8 cellular contexts compared by ENCODE assay signal in genomic region chr18:3448845-3449701, GRCh38. TPM values are rescaled to one million over a fixed set of nuclear protein-coding genes. Genes with fewer than 3 reads are reported as not detected.
A peak's percentile ranks its signal among the peaks of the same experiment; 100 is the strongest.
DNase-seq lines count a peak whose midpoint lies in the region; ATAC-seq and TF ChIP-seq lines count a peak whose summit lies in the region.

No MANE protein-coding gene starts in this region.

- H3K27me3 ChIP-seq in stomach smooth muscle (ENCODE audit: control insufficient read depth in 1 of 2, insufficient read depth in 2 of 2, low read length in 2 of 2) = no peaks in the 10 kb centered on the region

- H3K27ac ChIP-seq in C4-2B (peak overlapping the region; percentile 94), stomach smooth muscle (ENCODE audit: low read length) (peak overlapping the region; percentile 99)

- H3K27me3 Mint-ChIP-seq in neural crest cell (ENCODE audit: low read depth) = peaks cover 2% of the 10 kb centered on the region

- H3K4me3 ChIP-seq in stomach smooth muscle (ENCODE audit: low read length in 2 of 2) = peak overlapping the region; percentile 96 to 97

- H3K36me3 Mint-ChIP-seq in neural crest cell (ENCODE audit: low read depth) = no peaks in the 10 kb centered on the region

- no peaks in the 10 kb centered on the region for H3K36me3 ChIP-seq in stomach smooth muscle (ENCODE audit: control insufficient read depth in 2 of 2, insufficient read depth in 2 of 2, low read length in 2 of 2)

- no peaks in the 10 kb centered on the region for H3K9me3 ChIP-seq in stomach smooth muscle (ENCODE audit: control insufficient read depth in 2 of 2, low read length in 2 of 2)

- peak overlapping the region; percentile 99 for H3K4me3 Mint-ChIP-seq in neural crest cell

- ATAC-seq in GM19328 (IDR thresholded peaks at IDR 0.05; ENCODE audit: unreplicated experiment) (peak; percentile 51), HG03469 (IDR thresholded peaks at IDR 0.05; ENCODE audit: unreplicated experiment) (peak; percentile 31)

- no peak for TF ChIP-seq CTCF in C4-2B (conservative IDR thresholded peaks at IDR 0.05)
- TF ChIP-seq CTCF in neural crest cell (conservative IDR thresholded peaks at IDR 0.05) = no peak

- DNase-seq in RKO (ENCODE audit: low spot score) (peak; percentile 89), fibroblast of peridontal ligament (ENCODE audit: extremely low read depth) (peak; percentile 94), neural crest cell (ENCODE audit: low read depth, low spot score) (peak; percentile 63)
- peak; percentile 54 to 70 for DNase-seq in activated T-helper 1 cell treated with anti-CD3 and anti-CD28 coated beads, Interleukin-2, amount 50 U/mL, for 16 hours (ENCODE audit: low read depth in 1 of 2, low spot score in 1 of 2)

- H3K4me1 ChIP-seq in stomach smooth muscle (ENCODE audit: control insufficient read depth, insufficient read depth, low read length) = peaks cover 13% of the 10 kb centered on the region

- H3K9me3 Mint-ChIP-seq in neural crest cell = no peaks in the 10 kb centered on the region

- peak overlapping the region; percentile 100 for H3K27ac Mint-ChIP-seq in neural crest cell (ENCODE audit: unreplicated experiment)

- peak overlapping the region; percentile 93 to 100 for H3K9ac ChIP-seq in stomach smooth muscle (ENCODE audit: low read length in 2 of 2)

- peaks cover 52% of the 10 kb centered on the region for H3K4me1 Mint-ChIP-seq in neural crest cell

RNA-seq across cellular contexts. Expression of gene TGIF1, which starts 0.9 kb away (rescaled TPM):
- 49.1 and 57.9 TPM in 2 replicates for total RNA-seq in neural crest cell

Comparison
In these comparisons a context has a peak if more than half of its experiments do, and no peak if none do; other contexts are left out.
1. Peak in every context shown above with its lines: DNase-seq, ATAC-seq, H3K4me3 ChIP-seq and H3K27ac ChIP-seq.